ENCODE assay signal across 16 cellular contexts in the genomic region with DNA sequence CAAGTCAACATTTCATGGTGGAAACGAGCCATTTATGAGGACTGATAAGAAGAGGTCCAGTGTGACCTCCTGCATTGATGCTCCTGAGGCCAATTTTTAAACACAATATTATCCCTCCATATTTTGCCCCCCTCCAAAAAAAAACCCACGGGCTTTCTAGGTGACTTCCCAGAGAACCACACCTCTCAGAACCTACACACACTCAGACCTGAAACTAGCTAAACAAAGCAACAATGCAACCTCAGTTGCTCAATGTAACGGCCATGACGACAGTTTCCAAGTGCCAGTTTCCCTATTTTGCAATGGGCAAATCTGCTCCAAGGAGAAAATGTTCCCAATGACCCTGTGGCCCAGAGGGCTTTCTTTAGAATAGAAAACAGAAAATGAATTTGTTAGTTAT. TPM values are rescaled to one million over a fixed set of nuclear protein-coding genes. Genes with fewer than 3 reads are reported as not detected.
A peak's percentile ranks its signal among the peaks of the same experiment; 100 is the strongest.
DNase-seq lines count a peak whose midpoint lies in the region; ATAC-seq and TF ChIP-seq lines count a peak whose summit lies in the region.
"Had no signal": no experiment of that assay in that cellular context is flagged by ENCODE, and none has a peak within 500 bp of the region (broad histone marks: within the 10 kb centered on the region; RNA-seq: fewer than 3 reads in every experiment).

No MANE protein-coding gene starts in this region.

- no peak overlapping the region for H2AFZ ChIP-seq in PC-9
- H2AFZ ChIP-seq: GM23338 had no signal

- no peak overlapping the region for H3K4me3 ChIP-seq in heart left ventricle
- H3K4me3 ChIP-seq in PC-9, result no peak overlapping the region
- no peak overlapping the region for H3K4me3 ChIP-seq in transverse colon
- H3K4me3 ChIP-seq: GM23338, K562 had no signal

- H3K9me3 Mint-ChIP-seq in activated naive CD8-positive, alpha-beta T cell treated with anti-CD3 and anti-CD28 coated beads, Interleukin-2, amount 50 U/mL, for 24 hours, result no peaks in the 10 kb centered on the region
- H3K9me3 Mint-ChIP-seq: stimulated activated naive CD8-positive, alpha-beta T cell treated with anti-CD3 and anti-CD28 coated beads, Interleukin-15, amount 100 ng/mL, for 72 hours had no signal

- H4K20me1 ChIP-seq in PC-9 (ENCODE audit: insufficient read depth), result no peaks in the 10 kb centered on the region

- peaks cover 20% of the 10 kb centered on the region for H3K4me1 Mint-ChIP-seq in activated naive CD8-positive, alpha-beta T cell treated with anti-CD3 and anti-CD28 coated beads, Interleukin-2, amount 50 U/mL, for 24 hours

- H3K27me3 ChIP-seq in heart left ventricle, result peaks cover 0 to 34% (median 0%) of the 10 kb centered on the region in 9 donors
- no peaks in the 10 kb centered on the region for H3K27me3 ChIP-seq in PC-9 (ENCODE audit: insufficient read depth, low read depth)
- peaks cover 85% of the 10 kb centered on the region for H3K27me3 ChIP-seq in transverse colon

- peaks cover 59% of the 10 kb centered on the region for H3K27me3 Mint-ChIP-seq in activated naive CD8-positive, alpha-beta T cell treated with anti-CD3 and anti-CD28 coated beads, Interleukin-2, amount 50 U/mL, for 24 hours

- no peak overlapping the region for H3K4me3 Mint-ChIP-seq in activated naive CD8-positive, alpha-beta T cell treated with anti-CD3 and anti-CD28 coated beads, Interleukin-2, amount 50 U/mL, for 24 hours
- H3K4me3 Mint-ChIP-seq: GM23338; stimulated activated naive CD8-positive, alpha-beta T cell treated with anti-CD3 and anti-CD28 coated beads, Interleukin-15, amount 100 ng/mL, for 72 hours had no signal

- peaks cover 26% of the 10 kb centered on the region for H3F3A ChIP-seq in PC-9 (ENCODE audit: insufficient read depth, low read depth)

- TF ChIP-seq CTCF in heart left ventricle (IDR thresholded peaks at IDR 0.05), result no peak
- TF ChIP-seq CTCF in PC-9 (conservative IDR thresholded peaks at IDR 0.05), result no peak
- no peak for TF ChIP-seq CTCF in transverse colon (IDR thresholded peaks at IDR 0.05)

- POLR2A ChIA-PET in PC-9 (lab: Charles Lee; ENCODE audit: unreplicated experiment), result no interaction called here

- DNase-seq in heart left ventricle (no peak), Right ventricle myocardium superior (no peak), PC-9 (peak in 1 of 2 experiments; percentile 77), left lobe of liver (ENCODE audit: low spot score) (peak; percentile 70), transverse colon (peak; percentile 15), NCI-H774 (lab: John Stamatoyannopoulos, UW) (no peak)
- no peak for DNase-seq in activated naive CD8-positive, alpha-beta T cell treated with anti-CD3 and anti-CD28 coated beads, Interleukin-2, amount 50 U/mL, for 24 hours
- DNase-seq: activated CD4-positive, alpha-beta T cell treated with anti-CD3 and anti-CD28 coated beads for 48 hours; activated naive CD4-positive, alpha-beta T cell; kidney; SIG-M5; stimulated activated CD4-positive, alpha-beta T cell treated with anti-CD3 and anti-CD28 coated beads, Interleukin-2, amount 100 ng/mL, for 24 hours; stimulated activated naive CD8-positive, alpha-beta T cell treated with anti-CD3 and anti-CD28 coated beads, Interleukin-15, amount 100 ng/mL, for 72 hours had no signal

- 50 to 72% (median 54%) methylated on average over 4 of the region's 4 CpGs for WGBS in heart left ventricle, 4 donors
- 44 to 55% methylated on average over 3 to 4 of the region's 4 CpGs for WGBS in transverse colon (ENCODE audit: low coverage in 1 of 2), 2 donors

- no peaks in the 10 kb centered on the region for H3K36me3 Mint-ChIP-seq in activated naive CD8-positive, alpha-beta T cell treated with anti-CD3 and anti-CD28 coated beads, Interleukin-2, amount 50 U/mL, for 24 hours (ENCODE audit: low read depth)

- TF ChIP-seq POLR2A in heart left ventricle (IDR thresholded peaks at IDR 0.05) (no peak), transverse colon (IDR thresholded peaks at IDR 0.05) (no peak)

- intact Hi-C loops in heart left ventricle (cut with DNase I), result loop anchor here in 1 of 10 donors (5.0 kb wide), 1 partner anchor 57 kb away; no protein-coding TSS in a partner anchor
- intact Hi-C loops in Right ventricle myocardium superior (cut with DNase I), result no loop called here
- intact Hi-C loops in PC-9 (cut with micrococcal nuclease; ENCODE audit: unreplicated experiment), result no loop called here
- intact Hi-C loops in transverse colon (cut with DNase I; ENCODE audit: low total_unique reads), result no loop called here

- TF ChIP-seq EP300 in transverse colon (IDR thresholded peaks at IDR 0.05; ENCODE audit: low read depth), result no peak

- peak overlapping the region; percentile 90 for H3K4me2 ChIP-seq in PC-9
- H3K4me2 ChIP-seq: GM23338 had no signal

- H3K27ac ChIP-seq in heart left ventricle (peak overlapping the region in 9 of 12 donors; percentile 54 to 93 (median 78)), PC-9 (no peak overlapping the region), transverse colon (peak overlapping the region; percentile 54 to 66 (median 61))

- no peak overlapping the region for H3K27ac Mint-ChIP-seq in activated naive CD8-positive, alpha-beta T cell treated with anti-CD3 and anti-CD28 coated beads, Interleukin-2, amount 50 U/mL, for 24 hours
- H3K27ac Mint-ChIP-seq: GM23338; stimulated activated naive CD8-positive, alpha-beta T cell treated with anti-CD3 and anti-CD28 coated beads, Interleukin-15, amount 100 ng/mL, for 72 hours had no signal

- no peaks in the 10 kb centered on the region for H3K36me3 ChIP-seq in heart left ventricle
- no peaks in the 10 kb centered on the region for H3K36me3 ChIP-seq in PC-9 (ENCODE audit: low read depth)
- H3K36me3 ChIP-seq in transverse colon, result no peaks in the 10 kb centered on the region

- no peaks in the 10 kb centered on the region for H3K9me2 ChIP-seq in PC-9 (ENCODE audit: insufficient read depth)

- CTCF ChIA-PET in PC-9 (lab: Charles Lee), result no interaction called here

- peaks cover 0 to 2% (median 0%) of the 10 kb centered on the region in 12 donors for H3K9me3 ChIP-seq in heart left ventricle
- no peaks in the 10 kb centered on the region for H3K9me3 ChIP-seq in PC-9 (ENCODE audit: insufficient read depth, low read depth)
- H3K9me3 ChIP-seq in transverse colon, result no peaks in the 10 kb centered on the region

- ATAC-seq in heart left ventricle (peak in 1 of 4 donors; percentile 14), Right ventricle myocardium superior (ENCODE audit: poor library complexity) (no peak), left lobe of liver (peak; percentile 46), HG02763 (IDR thresholded peaks at IDR 0.05; ENCODE audit: unreplicated experiment) (no peak)
- no peak for ATAC-seq in activated naive CD8-positive, alpha-beta T cell treated with anti-CD3 and anti-CD28 coated beads, Interleukin-2, amount 50 U/mL, for 24 hours
- ATAC-seq: GM23338; K562; stimulated activated naive CD8-positive, alpha-beta T cell treated with anti-CD3 and anti-CD28 coated beads, Interleukin-15, amount 100 ng/mL, for 72 hours had no signal

- in situ Hi-C loops in transverse colon (cut with MboI; ENCODE audit: low pct_ligation_motif_present in 1 of 4, low pct_unique_long_range_greater_than_20kb in 1 of 4, low sequenced_read_pairs in 3 of 4), result no loop called here

- no TSS peak for BruUV-seq in PC-9 (replicated peaks; lab: Mats Ljungman, UMichigan)

- no peaks in the 10 kb centered on the region for H3K79me2 ChIP-seq in PC-9 (ENCODE audit: low read depth)

- H3K4me1 ChIP-seq in heart left ventricle (peaks cover 0 to 60% (median 39%) of the 10 kb centered on the region in 12 donors), PC-9 (replicated peaks; ENCODE audit: insufficient read depth) (peaks cover 35% of the 10 kb centered on the region), transverse colon (peaks cover 5 to 40% (median 29%) of the 10 kb centered on the region in 4 donors)

RNA-seq across cellular contexts. Expression of a gene that starts 3.5 kb away (rescaled TPM):
- total RNA-seq in heart left ventricle (1 to 10 TPM; 1.9 to 4.8 (median 3.4) TPM), Right ventricle myocardium superior (2.1 TPM), PC-9 (2021) (not detected in 2 replicates), left lobe of liver (0.81 TPM), transverse colon (10 to 100 TPM in 1 of 4 donors, under 1 TPM in 2, not detected in 1; 0.68 to 12.3 (median 0.95) TPM)
- polyA plus RNA-seq in heart left ventricle, result 1 to 10 TPM in 1 of 2 donors, under 1 TPM in 1; 0.72 to 3.8 TPM
- total RNA-seq: K562 had no signal
- polyA plus RNA-seq: K562 had no signal

Comparison
In these comparisons a context has a peak if more than half of its experiments do, and no peak if none do; other contexts are left out.
1. DNase-seq: peak in left lobe of liver (single experiment) and transverse colon (single experiment); none in heart left ventricle (0 of 5), Right ventricle myocardium superior (single experiment), activated naive CD8-positive, alpha-beta T cell treated with anti-CD3 and anti-CD28 coated beads, Interleukin-2, amount 50 U/mL, for 24 hours (single experiment) and NCI-H774 (single experiment).